ENCODE assay signal across 11 cellular contexts in genomic region chr3:15319575-15319974, GRCh38. TPM values are rescaled to one million over a fixed set of nuclear protein-coding genes. Genes with fewer than 3 reads are reported as not detected.
DNase-seq lines count a peak whose midpoint lies in the region; ATAC-seq, FAIRE-seq and TF ChIP-seq lines count a peak whose summit lies in the region.
"Had no signal": no experiment of that assay in that cellular context is flagged by ENCODE, and none has a peak within 500 bp of the region (broad histone marks: within the 10 kb centered on the region; RNA-seq: fewer than 3 reads in every experiment).

No MANE protein-coding gene starts in this region.

- H3K4me1 ChIP-seq in liver (ENCODE audit: control insufficient read depth in 4 of 4, insufficient read depth in 4 of 4, low read length in 3 of 4) (peaks cover 30 to 74% (median 61%) of the 10 kb centered on the region in 4 donors), HepG2 (ENCODE audit: insufficient read depth, low read length) (peaks cover 32% of the 10 kb centered on the region), mucosa of rectum (ENCODE audit: control insufficient read depth in 2 of 2, insufficient read depth in 2 of 2, low read length in 2 of 2) (peaks cover 11 to 14% of the 10 kb centered on the region in 2 donors), vagina (peaks cover 82% of the 10 kb centered on the region)

- H3K36me3 ChIP-seq in liver (ENCODE audit: control insufficient read depth in 4 of 4, insufficient read depth in 3 of 4, low read depth in 1 of 4, low read length in 3 of 4) (no peaks in the 10 kb centered on the region), HepG2 (replicated peaks in 1 of 2; ENCODE audit: control insufficient read depth in 1 of 2, insufficient read depth in 2 of 2, low read length in 2 of 2) (no peaks in the 10 kb centered on the region), mucosa of rectum (ENCODE audit: control insufficient read depth in 2 of 2, insufficient read depth in 2 of 2, low read length in 2 of 2) (no peaks in the 10 kb centered on the region), vagina (no peaks in the 10 kb centered on the region)

- no peak for TF ChIP-seq CTCF in liver (IDR thresholded peaks at IDR 0.05; ENCODE audit: low read depth, low read length, missing input control)
- TF ChIP-seq CTCF in HepG2 (CRISPR knock-in tag; IDR thresholded peaks at IDR 0.05): no peak
- TF ChIP-seq CTCF in choroid plexus epithelial cell (conservative IDR thresholded peaks at IDR 0.05; ENCODE audit: low read depth, low read length): no peak
- no peak for TF ChIP-seq CTCF in vagina (IDR thresholded peaks at IDR 0.05)

- TF ChIP-seq EP300 in HepG2 (IDR thresholded peaks at IDR 0.05; ENCODE audit: low read depth in 2 of 2, low read length in 2 of 2): no peak
- TF ChIP-seq EP300 in HepG2 (CRISPR knock-in tag; IDR thresholded peaks at IDR 0.05; ENCODE audit: borderline replicate concordance): no peak

- H4K20me1 ChIP-seq in HepG2 (ENCODE audit: insufficient read depth, low read length): no peaks in the 10 kb centered on the region

- in situ Hi-C loops in HepG2 (cut with HindIII; ENCODE audit: extremely low pct_ligation_motif_present, low pct_unique_long_range_greater_than_20kb): no loop called here

- no peaks in the 10 kb centered on the region for H3K79me2 ChIP-seq in HepG2 (ENCODE audit: insufficient read depth, low read length)

- H3K4me3 ChIP-seq in liver (ENCODE audit: low read depth in 1 of 3, low read length in 3 of 3) (no peak overlapping the region), HepG2 (replicated peaks in 1 of 3; ENCODE audit: insufficient read depth in 1 of 3, low read depth in 2 of 3, low read length in 3 of 3) (no peak overlapping the region), choroid plexus epithelial cell (ENCODE audit: low read depth, low read length) (no peak overlapping the region), mucosa of rectum (ENCODE audit: low read length in 2 of 2) (no peak overlapping the region), vagina (no peak overlapping the region)
- H3K4me3 ChIP-seq: BLaER1 treated with 17β-estradiol and CSF1 and Interleukin-3, amounts not matched to agents 10 nM and 100 nM had no signal

- no peaks in the 10 kb centered on the region for H3K9me3 ChIP-seq in liver (ENCODE audit: control insufficient read depth in 4 of 4, low read length in 3 of 4)
- H3K9me3 ChIP-seq in HepG2 (ENCODE audit: low read length): no peaks in the 10 kb centered on the region
- H3K9me3 ChIP-seq in mucosa of rectum (ENCODE audit: control insufficient read depth in 2 of 2, low read length in 2 of 2): no peaks in the 10 kb centered on the region
- no peaks in the 10 kb centered on the region for H3K9me3 ChIP-seq in vagina
- H3K9me3 ChIP-seq: BLaER1 treated with 17β-estradiol and CSF1 and Interleukin-3, amounts not matched to agents 10 nM and 100 nM had no signal

- FAIRE-seq in HepG2 (lab: Jason Lieb, UNC): no peak
- FAIRE-seq: GM19239 had no signal

- ATAC-seq in HepG2 (no peak; the same call in 2 of the 3 replicates), GM19351 (IDR thresholded peaks at IDR 0.05; ENCODE audit: unreplicated experiment) (no peak)

- POLR2A ChIA-PET in HepG2 (lab: Yijun Ruan, JAX): no interaction called here

- no peaks in the 10 kb centered on the region for H3K27me3 ChIP-seq in liver (ENCODE audit: control insufficient read depth in 4 of 4, insufficient read depth in 4 of 4, low read length in 3 of 4)
- H3K27me3 ChIP-seq in HepG2 (ENCODE audit: control insufficient read depth in 1 of 2, insufficient read depth in 2 of 2, low read length in 2 of 2): peaks cover 1 to 11% of the 10 kb centered on the region in 2 experiments; a peak in 3 of 5 replicates
- H3K27me3 ChIP-seq in mucosa of rectum (ENCODE audit: control insufficient read depth in 2 of 2, insufficient read depth in 2 of 2, low read length in 2 of 2): no peaks in the 10 kb centered on the region
- H3K27me3 ChIP-seq in vagina: no peaks in the 10 kb centered on the region
- H3K27me3 ChIP-seq: BLaER1 treated with 17β-estradiol and CSF1 and Interleukin-3, amounts not matched to agents 10 nM and 100 nM had no signal

- no TSS peak for BruUV-seq in HepG2 (replicated peaks; lab: Mats Ljungman, UMichigan)

- peak overlapping the region; percentile 9 to 10 for H3K27ac ChIP-seq in liver (ENCODE audit: low read depth in 1 of 2, low read length in 2 of 2)
- H3K27ac ChIP-seq in HepG2 (ENCODE audit: extremely low read length, insufficient read depth, low read length): no peak overlapping the region
- H3K27ac ChIP-seq in mucosa of rectum (ENCODE audit: low read depth in 2 of 2, low read length in 2 of 2): peak overlapping the region; percentile 39 to 46
- peak overlapping the region; percentile 95 for H3K27ac ChIP-seq in vagina
- H3K27ac ChIP-seq: BLaER1 treated with 17β-estradiol and CSF1 and Interleukin-3, amounts not matched to agents 10 nM and 100 nM had no signal

- no peak for DNase-seq in HepG2 (ENCODE audit: low spot score)
- DNase-seq in choroid plexus epithelial cell (ENCODE audit: low read depth): peak; percentile 65
- no peak for DNase-seq in vagina (ENCODE audit: extremely low spot score in 2 of 2)
- DNase-seq in UCSD-AML1 (lab: John Stamatoyannopoulos, UW; ENCODE audit: unreplicated experiment): no peak
- DNase-seq in NCI-H1436 (lab: John Stamatoyannopoulos, UW): no peak
- DNase-seq: activated CD4-positive, alpha-beta T cell treated with anti-CD3 and anti-CD28 coated beads for 48 hours had no signal

- intact Hi-C loops in HepG2 (cut with micrococcal nuclease; ENCODE audit: unreplicated experiment): no loop called here
- intact Hi-C loops in vagina (cut with DNase I): no loop called here

- H2AFZ ChIP-seq in HepG2 (ENCODE audit: low read length): no peak overlapping the region

- TF ChIP-seq RAD21 in liver (IDR thresholded peaks at IDR 0.05) (no peak), HepG2 (CRISPR knock-in tag; IDR thresholded peaks at IDR 0.05) (no peak)

- no peak overlapping the region for H3K4me2 ChIP-seq in HepG2 (ENCODE audit: low read depth, low read length)

- no peak for TF ChIP-seq POLR2A in HepG2 (IDR thresholded peaks at IDR 0.05; ENCODE audit: insufficient read depth in 1 of 2, low read depth in 2 of 2, low read length in 2 of 2)
- TF ChIP-seq POLR2A in vagina (IDR thresholded peaks at IDR 0.05): no peak

- 66% methylated on average over 4 of the region's 4 CpGs for WGBS in liver
- WGBS in HepG2 (ENCODE audit: low lambda C conversion rate): 25% methylated on average over 2 of the region's 4 CpGs

- CTCF ChIA-PET in HepG2 (lab: Yijun Ruan, JAX; ENCODE audit: low intra/inter-chr PET ratio, low total read pairs): no interaction called here

- H3K9ac ChIP-seq in liver (ENCODE audit: low read depth in 1 of 2, low read length in 2 of 2) (no peak overlapping the region), HepG2 (ENCODE audit: insufficient read depth, low read depth, low read length) (no peak overlapping the region), mucosa of rectum (ENCODE audit: low read depth in 1 of 2, low read length in 2 of 2) (no peak overlapping the region)
- H3K9ac ChIP-seq: BLaER1 treated with 17β-estradiol and CSF1 and Interleukin-3, amounts not matched to agents 10 nM and 100 nM had no signal

TF ChIP-seq in liver, 16 proteins besides CTCF, POLR2A, EP300 and RAD21 (continues in another document):
- TF ChIP-seq JUND (IDR thresholded peaks at IDR 0.05) (no peak), GABPA (IDR thresholded peaks at IDR 0.05 in 1 of 2, conservative IDR thresholded peaks at IDR 0.05 in 1 of 2) (no peak), HNF4G (IDR thresholded peaks at IDR 0.05) (no peak), FOXA1 (IDR thresholded peaks at IDR 0.05) (no peak), HNF4A (conservative IDR thresholded peaks at IDR 0.05) (no peak), RXRA (IDR thresholded peaks at IDR 0.05) (no peak)

TF ChIP-seq in HepG2, 621 proteins besides CTCF, POLR2A, EP300 and RAD21 (continues in another document):
- TF ChIP-seq HIVEP1 (CRISPR knock-in tag; IDR thresholded peaks at IDR 0.05): no peak

RNA-seq across cellular contexts. Expression of gene SH3BP5, which starts 12.8 kb away (rescaled TPM):
- 10 to 100 TPM in 1 of 2 donors, 1 to 10 TPM in 1; 9.9 to 17.9 TPM for total RNA-seq in liver
- polyA plus RNA-seq in liver: 10 to 100 TPM in 1 of 2 donors, 1 to 10 TPM in 1; 3.5 to 13.7 TPM
- 0.09 TPM in 1 of 2 replicates, not detected in the other for total RNA-seq in HepG2 (2016; rRNA removed; fragmentation: Illumina TruSeq; extraction: Trizol)
- not detected in 2 replicates for total RNA-seq in HepG2 (2016; cell fraction: cytosol; rRNA removed; fragmentation: Illumina TruSeq; extraction: Trizol; ENCODE audit: low read depth)
- 0.06 TPM in 1 of 2 replicates, not detected in the other for total RNA-seq in HepG2 (2016; cell fraction: insoluble cytoplasmic fraction; rRNA removed; fragmentation: Illumina TruSeq; extraction: Trizol)
- total RNA-seq in HepG2 (2016; cell fraction: membrane; rRNA removed; fragmentation: Illumina TruSeq; extraction: Trizol): not detected in 2 replicates
- total RNA-seq in HepG2 (2016; cell fraction: nucleus; rRNA removed; fragmentation: Illumina TruSeq; extraction: Trizol): not detected in 2 replicates
- 0.09 and 0.16 TPM in 2 replicates for polyA plus RNA-seq in HepG2 (2011; rRNA removed)
- 0.05 and 0.09 TPM in 2 replicates for polyA plus RNA-seq in HepG2 (2011; cell fraction: cytosol; rRNA removed)
- 0.26 TPM in 1 of 2 replicates, not detected in the other for polyA plus RNA-seq in HepG2 (2011; cell fraction: nucleus; rRNA removed)
- polyA plus RNA-seq in HepG2 (2012): 0.11 TPM in 1 of 2 replicates, not detected in the other
- not detected in 2 replicates for polyA plus RNA-seq in HepG2 (2016; cell fraction: cytosol; fragmentation: Illumina TruSeq; extraction: Trizol; ENCODE audit: low read depth)
- 0.25 TPM in 1 of 2 replicates, not detected in the other for polyA plus RNA-seq in HepG2 (2016; cell fraction: insoluble cytoplasmic fraction; fragmentation: Illumina TruSeq; extraction: Trizol; ENCODE audit: low read depth)
- polyA plus RNA-seq in HepG2 (2016; cell fraction: membrane; fragmentation: Illumina TruSeq; extraction: Trizol; ENCODE audit: low read depth): not detected in 2 replicates
- not detected in 2 replicates for polyA plus RNA-seq in HepG2 (2016; cell fraction: nucleus; fragmentation: Illumina TruSeq; extraction: Trizol; ENCODE audit: insufficient read depth, low read depth)
- polyA minus RNA-seq in HepG2 (2011; rRNA and poly(A)+ RNA removed; ENCODE audit: low replicate concordance): 0.18 and 30.8 TPM in 2 replicates
- polyA minus RNA-seq in HepG2 (2011; cell fraction: cytosol; rRNA and poly(A)+ RNA removed): not detected in 2 replicates
- 0.52 TPM in 1 of 2 replicates, not detected in the other for polyA minus RNA-seq in HepG2 (2011; cell fraction: nucleus; rRNA and poly(A)+ RNA removed)
- total RNA-seq in vagina: 78.6 TPM

Comparison
In these comparisons a context has a peak if more than half of its experiments do, and no peak if none do; other contexts are left out.
1. RNA of gene SH3BP5, which starts 12.8 kb away (total RNA-seq): 78.6 TPM in vagina (single experiment) and 9.9 to 17.9 TPM in liver; 0.06 to 0.09 TPM in HepG2; every median in the first group is over 4 times any median in the second.